ENCODE assay signal across 20 cellular contexts in the genomic region with DNA sequence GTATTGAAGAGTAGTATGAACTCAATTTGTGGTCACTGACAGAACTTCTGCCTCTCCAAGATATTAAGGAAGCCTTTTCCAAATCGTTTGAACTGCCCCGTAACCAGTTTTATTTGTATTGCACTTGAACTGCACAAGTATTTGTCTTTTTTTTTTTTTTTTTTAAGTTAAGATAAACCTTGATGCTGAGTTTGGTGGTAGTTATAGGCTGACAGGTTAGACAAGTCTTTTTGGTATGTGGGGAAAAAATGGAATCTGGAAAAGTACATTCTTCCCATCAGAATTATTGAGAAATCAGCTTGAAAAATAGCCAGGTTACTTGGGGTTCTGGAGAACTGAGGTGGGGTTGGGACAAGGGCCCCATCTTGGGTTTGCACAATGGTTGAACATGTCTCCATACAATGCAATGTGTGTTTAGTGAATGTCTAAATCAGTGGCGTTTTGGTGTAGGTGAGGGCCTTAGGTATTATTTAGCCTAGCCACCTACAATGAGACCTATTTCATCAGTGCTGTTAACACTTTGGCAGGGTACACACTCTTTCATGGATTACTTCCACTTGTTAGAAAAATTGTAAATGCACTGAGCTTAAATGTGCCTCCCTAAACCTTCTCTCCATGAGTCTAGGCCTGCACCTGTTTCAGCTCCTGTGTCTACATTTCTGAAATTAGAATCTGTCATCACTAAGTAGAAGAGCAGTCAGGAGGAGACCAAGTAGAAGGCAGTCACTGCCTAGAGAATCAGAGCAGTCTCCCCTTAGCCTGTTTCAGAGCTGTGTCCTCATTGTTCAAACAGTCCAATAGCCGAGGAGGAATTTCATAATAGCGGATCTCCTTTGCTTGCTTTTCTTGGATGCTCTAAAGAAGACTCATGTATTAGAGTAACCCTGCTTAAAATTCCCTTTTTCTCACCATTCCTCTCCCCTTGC.
"Had no signal": no experiment of that assay in that cellular context is flagged by ENCODE, and none has a peak within 500 bp of the region (broad histone marks: within the 10 kb centered on the region; RNA-seq: fewer than 3 reads in every experiment).

No MANE protein-coding gene starts in this region.

- H3K4me1 ChIP-seq: spleen had no signal

- H3K9me3 ChIP-seq: thoracic aorta had no signal

- H3K4me3 ChIP-seq: hepatocyte, spleen, thoracic aorta had no signal

- ATAC-seq: left lobe of liver; naive thymus-derived CD4-positive, alpha-beta T cell had no signal

- H3K27ac ChIP-seq: hepatocyte, spleen, thoracic aorta, VCaP had no signal

- H3K27me3 ChIP-seq: hepatocyte, spleen had no signal

- H3K36me3 ChIP-seq: spleen, thoracic aorta had no signal

- DNase-seq: activated CD4-positive, alpha-beta T cell treated with anti-CD3 and anti-CD28 coated beads, Interleukin-2, amount 50 U/mL, for 1 hour; activated CD4-positive, CD25-positive, alpha-beta regulatory T cell treated with anti-CD3 and anti-CD28 coated beads, Interleukin-2, amount 50 U/mL, for 72 hours; activated gamma-delta T cell treated with Interleukin-2 at 50 U/mL for 16 hours; activated T-cell treated with anti-CD3 and anti-CD28 coated beads, Interleukin-2, amount 50 U/mL, for 1 hour; anterior cingulate cortex; dermis blood vessel endothelial cell; effector CD8-positive, alpha-beta T cell; erythroblast; foreskin melanocyte; immature natural killer cell; mesenchymal stem cell; naive thymus-derived CD4-positive, alpha-beta T cell; occipital lobe; spleen; stimulated activated CD4-positive, alpha-beta T cell treated with anti-CD3 and anti-CD28 coated beads, Interleukin-4, amount 100 ng/mL, for 1 hour; stimulated activated naive CD4-positive, alpha-beta T cell had no signal
